Comparison of ENCODE assay signal across 1 cellular context in the genomic region with DNA sequence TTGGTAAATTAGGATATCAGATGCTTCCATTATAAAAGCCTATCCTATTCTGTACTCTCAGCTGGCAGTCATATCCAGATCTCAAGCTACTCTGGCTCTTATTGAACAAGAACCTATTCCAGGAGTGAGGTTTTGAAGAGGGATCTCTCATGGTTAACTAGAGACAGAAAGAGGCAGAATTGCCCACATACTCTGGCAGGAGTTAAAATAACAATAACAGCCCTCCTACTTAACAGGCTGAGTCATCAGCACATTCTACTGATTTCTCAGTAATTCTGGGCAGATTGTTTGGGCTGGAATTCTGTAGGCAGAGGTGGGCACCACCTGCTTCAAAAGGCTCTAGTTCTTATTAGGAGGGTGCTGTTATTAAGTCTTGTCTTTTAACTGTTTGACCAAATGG.
TF ChIP-seq lines count a peak whose summit lies in the region.

No MANE protein-coding gene starts in this region.

TF ChIP-seq in IMR-90, 13 proteins besides CTCF, POLR2A, EP300 and RAD21 (continued from another document):
- TF ChIP-seq, protein P1, sequence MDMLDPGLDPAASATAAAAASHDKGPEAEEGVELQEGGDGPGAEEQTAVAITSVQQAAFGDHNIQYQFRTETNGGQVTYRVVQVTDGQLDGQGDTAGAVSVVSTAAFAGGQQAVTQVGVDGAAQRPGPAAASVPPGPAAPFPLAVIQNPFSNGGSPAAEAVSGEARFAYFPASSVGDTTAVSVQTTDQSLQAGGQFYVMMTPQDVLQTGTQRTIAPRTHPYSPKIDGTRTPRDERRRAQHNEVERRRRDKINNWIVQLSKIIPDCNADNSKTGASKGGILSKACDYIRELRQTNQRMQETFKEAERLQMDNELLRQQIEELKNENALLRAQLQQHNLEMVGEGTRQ (IDR thresholded peaks at IDR 0.05; ENCODE audit: low read depth, low read length): no peak
- TF ChIP-seq MAZ (IDR thresholded peaks at IDR 0.05; ENCODE audit: borderline replicate concordance, low read depth, low read length) (no peak), CHD1 (IDR thresholded peaks at IDR 0.05; ENCODE audit: low read depth, low read length) (no peak)
- TF ChIP-seq, protein P2, sequence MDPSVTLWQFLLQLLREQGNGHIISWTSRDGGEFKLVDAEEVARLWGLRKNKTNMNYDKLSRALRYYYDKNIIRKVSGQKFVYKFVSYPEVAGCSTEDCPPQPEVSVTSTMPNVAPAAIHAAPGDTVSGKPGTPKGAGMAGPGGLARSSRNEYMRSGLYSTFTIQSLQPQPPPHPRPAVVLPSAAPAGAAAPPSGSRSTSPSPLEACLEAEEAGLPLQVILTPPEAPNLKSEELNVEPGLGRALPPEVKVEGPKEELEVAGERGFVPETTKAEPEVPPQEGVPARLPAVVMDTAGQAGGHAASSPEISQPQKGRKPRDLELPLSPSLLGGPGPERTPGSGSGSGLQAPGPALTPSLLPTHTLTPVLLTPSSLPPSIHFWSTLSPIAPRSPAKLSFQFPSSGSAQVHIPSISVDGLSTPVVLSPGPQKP (IDR thresholded peaks at IDR 0.05; ENCODE audit: borderline replicate concordance, low read depth, low read length): no peak
TF ChIP-seq in IMR-90: peak in this region for 0.
